ENCODE assay signal across 21 cellular contexts in genomic region chr6:7074870-7075269, GRCh38. TPM values are rescaled to one million over a fixed set of nuclear protein-coding genes. Genes with fewer than 3 reads are reported as not detected.
DNase-seq lines count a peak whose midpoint lies in the region; ATAC-seq, FAIRE-seq and TF ChIP-seq lines count a peak whose summit lies in the region.
"Had no signal": no experiment of that assay in that cellular context is flagged by ENCODE, and none has a peak within 500 bp of the region (broad histone marks: within the 10 kb centered on the region; RNA-seq: fewer than 3 reads in every experiment).

No MANE protein-coding gene starts in this region.

- H3K36me3 ChIP-seq in HEK293 (ENCODE audit: control insufficient read depth in 2 of 2, insufficient read depth in 1 of 2, low read length in 2 of 2), result no peaks in the 10 kb centered on the region
- no peaks in the 10 kb centered on the region for H3K36me3 ChIP-seq in K562 (ENCODE audit: control insufficient read depth, insufficient read depth, low read length)

- no peaks in the 10 kb centered on the region for H3K27me3 ChIP-seq in K562 (ENCODE audit: control insufficient read depth in 2 of 2, insufficient read depth in 2 of 2, low read length in 2 of 2)
- H3K27me3 ChIP-seq: BLaER1 treated with 17β-estradiol and CSF1 and Interleukin-3, amounts not matched to agents 10 nM and 100 nM had no signal

- no peak overlapping the region for H3K4me3 Mint-ChIP-seq in T-helper 2 cell treated with Interferon-gamma antibody and Interleukin-4, amounts not matched to agents 5 μg/mL and 100 μg/mL, for 36 hours
- H3K4me3 Mint-ChIP-seq in activated naive CD4-positive, alpha-beta T cell treated with anti-CD3 and anti-CD28 coated beads, Interleukin-2, amount 10 ng/mL, durations not matched to agents 7 days and 5 days, result no peak overlapping the region

- H3K4me3 ChIP-seq in HEK293 (ENCODE audit: low read depth, low read length), result no peak overlapping the region
- H3K4me3 ChIP-seq in K562, result no peak overlapping the region

- peaks cover 58% of the 10 kb centered on the region for H3K27me3 Mint-ChIP-seq in T-helper 2 cell treated with Interferon-gamma antibody and Interleukin-4, amounts not matched to agents 5 μg/mL and 100 μg/mL, for 36 hours (ENCODE audit: low read depth)
- H3K27me3 Mint-ChIP-seq in activated naive CD4-positive, alpha-beta T cell treated with anti-CD3 and anti-CD28 coated beads, Interleukin-2, amount 10 ng/mL, durations not matched to agents 7 days and 5 days, result peaks cover 57% of the 10 kb centered on the region
- H3K27me3 Mint-ChIP-seq: B cell; CD4-positive, alpha-beta T cell had no signal

- in situ Hi-C loops in K562 (cut with MboI), result no loop called here

- CTCF ChIA-PET in HEK293 (lab: Yijun Ruan, JAX), result interaction anchor here (0.5 to 0.6 kb wide), 3 partner anchors 23 to 168 kb away, joined by 3 read pairs; no protein-coding TSS in a partner anchor
- CTCF ChIA-PET in K562 (lab: Yijun Ruan, JAX; ENCODE audit: low intra/inter-chr PET ratio), result no interaction called here
- CTCF ChIA-PET in activated naive CD4-positive, alpha-beta T cell treated with anti-CD3 and anti-CD28 coated beads, Interleukin-2, amount 10 ng/mL, durations not matched to agents 7 days and 5 days (lab: Charles Lee), result no interaction called here

- no peaks in the 10 kb centered on the region for H3K36me3 Mint-ChIP-seq in T-helper 2 cell treated with Interferon-gamma antibody and Interleukin-4, amounts not matched to agents 5 μg/mL and 100 μg/mL, for 36 hours (ENCODE audit: low read depth)
- H3K36me3 Mint-ChIP-seq in activated naive CD4-positive, alpha-beta T cell treated with anti-CD3 and anti-CD28 coated beads, Interleukin-2, amount 10 ng/mL, durations not matched to agents 7 days and 5 days, result no peaks in the 10 kb centered on the region
- H3K36me3 Mint-ChIP-seq: CD8-positive, alpha-beta T cell had no signal

- POLR2A ChIA-PET in HEK293 (lab: Yijun Ruan, JAX) (no interaction called here), K562 (lab: Yijun Ruan, JAX) (no interaction called here)

- H3K9me3 Mint-ChIP-seq in T-helper 2 cell treated with Interferon-gamma antibody and Interleukin-4, amounts not matched to agents 5 μg/mL and 100 μg/mL, for 36 hours, result no peaks in the 10 kb centered on the region
- no peaks in the 10 kb centered on the region for H3K9me3 Mint-ChIP-seq in activated naive CD4-positive, alpha-beta T cell treated with anti-CD3 and anti-CD28 coated beads, Interleukin-2, amount 10 ng/mL, durations not matched to agents 7 days and 5 days
- H3K9me3 Mint-ChIP-seq: CD4-positive, alpha-beta T cell; CD8-positive, alpha-beta T cell had no signal

- H3K79me2 ChIP-seq in K562 (ENCODE audit: control insufficient read depth, insufficient read depth, low read length), result no peaks in the 10 kb centered on the region

- H4K20me1 ChIP-seq in K562 (replicated peaks; ENCODE audit: control insufficient read depth, insufficient read depth, low read length), result no peaks in the 10 kb centered on the region

- TF ChIP-seq RAD21 in K562 (CRISPR knock-in tag; conservative IDR thresholded peaks at IDR 0.05 in 1 of 2, IDR thresholded peaks at IDR 0.05 in 1 of 2), result no peak

- peaks cover 15% of the 10 kb centered on the region for H3K4me1 Mint-ChIP-seq in T-helper 2 cell treated with Interferon-gamma antibody and Interleukin-4, amounts not matched to agents 5 μg/mL and 100 μg/mL, for 36 hours (ENCODE audit: low read depth)
- peaks cover 18% of the 10 kb centered on the region for H3K4me1 Mint-ChIP-seq in activated naive CD4-positive, alpha-beta T cell treated with anti-CD3 and anti-CD28 coated beads, Interleukin-2, amount 10 ng/mL, durations not matched to agents 7 days and 5 days

- no TSS peak for BruUV-seq in K562 (replicated peaks; lab: Mats Ljungman, UMichigan)

- intact Hi-C loops in K562 (cut with micrococcal nuclease), result no loop called here

- no peak overlapping the region for H3K4me2 ChIP-seq in K562 (ENCODE audit: insufficient read depth, low read length)

- FAIRE-seq in K562 (lab: Jason Lieb, UNC), result no peak
- FAIRE-seq: A204.1, D721Med, G401.6, GM12891, GM19239 had no signal

- H3K9me3 ChIP-seq in HEK293 (ENCODE audit: control insufficient read depth, insufficient read depth, low read depth, low read length) (no peaks in the 10 kb centered on the region), K562 (replicated peaks; ENCODE audit: control insufficient read depth, insufficient read depth, low read depth, low read length) (no peaks in the 10 kb centered on the region)
- H3K9me3 ChIP-seq: BLaER1 treated with 17β-estradiol and CSF1 and Interleukin-3, amounts not matched to agents 10 nM and 100 nM; Caco-2 had no signal

- H3K27ac Mint-ChIP-seq in T-helper 2 cell treated with Interferon-gamma antibody and Interleukin-4, amounts not matched to agents 5 μg/mL and 100 μg/mL, for 36 hours, result no peak overlapping the region
- H3K27ac Mint-ChIP-seq in activated naive CD4-positive, alpha-beta T cell treated with anti-CD3 and anti-CD28 coated beads, Interleukin-2, amount 10 ng/mL, durations not matched to agents 7 days and 5 days, result no peak overlapping the region

- TF ChIP-seq EP300 in K562 (IDR thresholded peaks at IDR 0.05; ENCODE audit: low read length), result no peak

- H3K9me1 ChIP-seq in K562 (ENCODE audit: control insufficient read depth, insufficient read depth, low read length), result no peaks in the 10 kb centered on the region

- no peak for TF ChIP-seq CTCF in HEK293 (tag by site-specific recombination; IDR thresholded peaks at IDR 0.05)
- TF ChIP-seq CTCF in K562 (IDR thresholded peaks at IDR 0.05 in 2 of 3, conservative IDR thresholded peaks at IDR 0.05 in 1 of 3; ENCODE audit: insufficient read depth in 2 of 3, low read depth in 1 of 3, low read length in 3 of 3), result no peak

- H3K4me1 ChIP-seq in HEK293 (ENCODE audit: control insufficient read depth, insufficient read depth, low read length) (no peaks in the 10 kb centered on the region), K562 (replicated peaks in 1 of 2; ENCODE audit: control insufficient read depth in 2 of 2, insufficient read depth in 2 of 2, low read length in 2 of 2) (no peaks in the 10 kb centered on the region; a peak in 1 of 5 replicates)
- H3K4me1 ChIP-seq: Caco-2 had no signal

- H3K9ac ChIP-seq in K562 (ENCODE audit: insufficient read depth in 1 of 2, low read depth in 2 of 2, low read length in 2 of 2), result no peak overlapping the region

- ATAC-seq in K562, result no peak

- TF ChIP-seq POLR2A in K562 (conservative IDR thresholded peaks at IDR 0.05), result no peak

- no peak overlapping the region for H3K27ac ChIP-seq in HEK293 (ENCODE audit: extremely low read depth, low read depth, low read length)
- H3K27ac ChIP-seq in K562 (ENCODE audit: extremely low read depth, low read depth, low read length), result no peak overlapping the region
- H3K27ac ChIP-seq: C4-2B had no signal

- WGBS in K562 (ENCODE audit: insufficient coverage, low coverage, missing lambda C conversion rate), result 66% methylated on average over 3 of the region's 3 CpGs

- no peak for DNase-seq in K562 (ENCODE audit: extremely low read depth in 1 of 4, low spot score in 3 of 4)
- DNase-seq in T-helper 2 cell treated with Interferon-gamma antibody and Interleukin-4, amounts not matched to agents 5 μg/mL and 100 μg/mL, for 36 hours (ENCODE audit: low spot score), result no peak
- DNase-seq in activated naive CD4-positive, alpha-beta T cell treated with anti-CD3 and anti-CD28 coated beads, Interleukin-2, amount 10 ng/mL, durations not matched to agents 7 days and 5 days, result no peak
- DNase-seq in middle frontal gyrus (ENCODE audit: extremely low spot score, low spot score), result no peak
- DNase-seq: 8988T; AML-193; Caco-2; Calu3; CD4-positive, alpha-beta T cell; CD8-positive, alpha-beta T cell; DMS79 treated with DMSO at 0.1 percent for 48 hours; GF-D8 had no signal

- H2AFZ ChIP-seq in K562 (ENCODE audit: low read depth, low read length), result no peak overlapping the region

TF ChIP-seq in HEK293, 187 proteins besides CTCF, POLR2A, EP300 and RAD21 (continues in another document):
- TF ChIP-seq ZNF670 (tag by site-specific recombination; IDR thresholded peaks at IDR 0.05; ENCODE audit: low read depth) (no peak), ZFP37 (tag by site-specific recombination; IDR thresholded peaks at IDR 0.05) (no peak), ZNF426 (tag by site-specific recombination; IDR thresholded peaks at IDR 0.05) (peak; percentile 60), ZNF529 (tag by site-specific recombination; IDR thresholded peaks at IDR 0.05; ENCODE audit: insufficient replicate concordance) (peak; percentile 11), ZNF623 (tag by site-specific recombination; IDR thresholded peaks at IDR 0.05) (peak; percentile 51), EGR2 (tag by site-specific recombination; IDR thresholded peaks at IDR 0.05; ENCODE audit: low read depth) (no peak), ZNF707 (tag by site-specific recombination; IDR thresholded peaks at IDR 0.05) (no peak)

TF ChIP-seq in K562, 482 proteins besides CTCF, POLR2A, EP300 and RAD21 (continues in another document):
- no peak for TF ChIP-seq MTA2 (IDR thresholded peaks at IDR 0.05; ENCODE audit: low read depth)
- TF ChIP-seq ZNF511 (CRISPR knock-in tag; IDR thresholded peaks at IDR 0.05), result no peak

RNA-seq across cellular contexts. Expression of gene RREB1, which starts 32.9 kb away (rescaled TPM):
- total RNA-seq in K562 (2011; cell fraction: chromatin; rRNA removed; ENCODE audit: low replicate concordance), result 128 and 141 TPM in 2 replicates
- total RNA-seq in K562 (2011; cell fraction: nucleolus; rRNA removed), result 88.6 and 91.1 TPM in 2 replicates
- 120 and 166 TPM in 2 replicates for total RNA-seq in K562 (2011; cell fraction: nucleoplasm; rRNA removed)
- total RNA-seq in K562 (2014; rRNA removed) (19.3 and 34.7 TPM in 2 replicates), K562 (2014; rRNA removed; fragmentation: Illumina TruSeq; extraction: Trizol) (24.3 and 25.0 TPM in 2 replicates), K562 (2015; rRNA removed; fragmentation: Illumina TruSeq; extraction: Trizol) (21.9 and 22.1 TPM in 2 replicates), K562 (2021) (64.2 and 65.7 TPM in 2 replicates)
- polyA plus RNA-seq in K562 (2011; rRNA removed) (5.2 and 6.0 TPM in 2 replicates), K562 (2014; fragmentation: Illumina TruSeq; extraction: Trizol) (23.6 and 25.9 TPM in 2 replicates), K562 (2014; fragmentation: Nextera tagmentation; extraction: Ambion mirVana) (1 to 10 TPM; 3.3 to 4.8 TPM), K562 (2014; rRNA removed) (15.6 and 19.6 TPM in 2 replicates)
- 5.6 and 6.8 TPM in 2 replicates for polyA plus RNA-seq in K562 (2011; cell fraction: cytosol; rRNA removed)
- 25.5 and 29.7 TPM in 2 replicates for polyA plus RNA-seq in K562 (2011; cell fraction: nucleus; rRNA removed)
- polyA plus RNA-seq in K562 (2012), result 20.6 and 20.9 TPM in 2 replicates
- polyA minus RNA-seq in K562 (2011; rRNA and poly(A)+ RNA removed), result 42.2 and 45.2 TPM in 2 replicates
- polyA minus RNA-seq in K562 (2011; cell fraction: cytosol; rRNA and poly(A)+ RNA removed), result 34.1 and 47.8 TPM in 2 replicates
- 48.1 and 74.3 TPM in 2 replicates for polyA minus RNA-seq in K562 (2011; cell fraction: nucleus; rRNA and poly(A)+ RNA removed)

Comparison
In these comparisons a context has a peak if more than half of its experiments do, and no peak if none do; other contexts are left out.
1. Of the 44 proteins assayed by ChIP-seq in both K562 and HEK293: peak only in K562: none; only in HEK293: ZBTB11 and ZNF140; in both: none; in neither: 42.